22 cellular contexts compared by ENCODE assay signal in the genomic region with DNA sequence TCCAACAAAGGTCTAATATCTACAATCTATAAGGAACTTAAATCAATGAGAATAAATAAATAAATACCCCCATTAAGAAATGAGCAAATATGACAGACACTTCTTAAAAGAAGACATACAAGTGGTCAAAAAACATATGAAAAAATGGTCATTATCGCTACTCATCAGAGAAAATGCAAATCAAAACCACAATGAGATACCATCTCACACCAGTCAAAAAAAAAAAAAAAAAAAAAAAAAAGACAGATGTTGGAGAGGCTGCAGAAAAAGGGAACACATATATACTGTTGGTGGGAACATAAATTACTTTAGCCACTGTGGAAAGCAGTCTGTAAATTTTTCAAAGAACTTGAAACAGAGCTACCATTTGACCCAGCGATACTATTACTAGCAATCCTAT. TPM values are rescaled to one million over a fixed set of nuclear protein-coding genes. Genes with fewer than 3 reads are reported as not detected.
A peak's percentile ranks its signal among the peaks of the same experiment; 100 is the strongest.
DNase-seq lines count a peak whose midpoint lies in the region; ATAC-seq and TF ChIP-seq lines count a peak whose summit lies in the region.
"Had no signal": no experiment of that assay in that cellular context is flagged by ENCODE, and none has a peak within 500 bp of the region (broad histone marks: within the 10 kb centered on the region; RNA-seq: fewer than 3 reads in every experiment).

No MANE protein-coding gene starts in this region.

- H3K4me3 ChIP-seq in ascending aorta, result no peak overlapping the region
- H3K4me3 ChIP-seq: GM23248 had no signal

- DNase-seq in OCI-M1 (lab: John Stamatoyannopoulos, UW) (peak; percentile 10), ecto neural progenitor cell (ENCODE audit: low spot score) (no peak), ascending aorta (ENCODE audit: low spot score in 2 of 2) (no peak)
- no peak for DNase-seq in stimulated activated CD4-positive, alpha-beta T cell treated with anti-CD3 and anti-CD28 coated beads, Interleukin-2, amount 100 ng/mL, for 48 hours
- DNase-seq in stimulated activated naive B cell treated with anti-CD40 and anti-IgM and Interleukin-4, amounts not matched to agents 10 μg/mL and 1 μg/mL and 100 μg/mL, for 72 hours, result no peak
- DNase-seq: C1 segment of cervical spinal cord; Calu3; CD4-positive, alpha-beta memory T cell; COR-L47; DMS53; DMS79 treated with DMSO at 0.1 percent for 48 hours; GF-D8; GM23248; H7; HCEC 1CT had no signal

- intact Hi-C loops in ascending aorta (cut with DNase I), result no loop called here

- ATAC-seq in GM18867 (IDR thresholded peaks at IDR 0.05; ENCODE audit: unreplicated experiment) (peak; percentile 42), HG02678 (IDR thresholded peaks at IDR 0.05; ENCODE audit: unreplicated experiment) (peak; percentile 31)
- ATAC-seq in stimulated activated naive B cell treated with anti-CD40 and anti-IgM and Interleukin-4, amounts not matched to agents 10 μg/mL and 1 μg/mL and 100 μg/mL, for 72 hours (replicated peaks), result no peak

- TF ChIP-seq CTCF in ascending aorta (IDR thresholded peaks at IDR 0.05), result no peak

- H3K4me3 Mint-ChIP-seq in stimulated activated naive B cell treated with anti-CD40 and anti-IgM and Interleukin-4, amounts not matched to agents 10 μg/mL and 1 μg/mL and 100 μg/mL, for 72 hours, result no peak overlapping the region
- H3K4me3 Mint-ChIP-seq: CD4-positive, alpha-beta memory T cell had no signal

- H3K9me3 ChIP-seq in ascending aorta, result no peaks in the 10 kb centered on the region

- no peak overlapping the region for H3K27ac Mint-ChIP-seq in stimulated activated naive B cell treated with anti-CD40 and anti-IgM and Interleukin-4, amounts not matched to agents 10 μg/mL and 1 μg/mL and 100 μg/mL, for 72 hours
- H3K27ac Mint-ChIP-seq: CD4-positive, alpha-beta memory T cell had no signal

- no peaks in the 10 kb centered on the region for H3K27me3 Mint-ChIP-seq in stimulated activated naive B cell treated with anti-CD40 and anti-IgM and Interleukin-4, amounts not matched to agents 10 μg/mL and 1 μg/mL and 100 μg/mL, for 72 hours

- no peak overlapping the region for H3K27ac ChIP-seq in ascending aorta
- H3K27ac ChIP-seq: GM23248 had no signal

- H3K36me3 ChIP-seq in ascending aorta, result no peaks in the 10 kb centered on the region

- H3K27me3 ChIP-seq in ascending aorta, result no peaks in the 10 kb centered on the region

- H3K9me3 Mint-ChIP-seq in stimulated activated naive B cell treated with anti-CD40 and anti-IgM and Interleukin-4, amounts not matched to agents 10 μg/mL and 1 μg/mL and 100 μg/mL, for 72 hours, result peaks cover 0 to 5% of the 10 kb centered on the region in 2 donors

- no peaks in the 10 kb centered on the region for H3K36me3 Mint-ChIP-seq in stimulated activated naive B cell treated with anti-CD40 and anti-IgM and Interleukin-4, amounts not matched to agents 10 μg/mL and 1 μg/mL and 100 μg/mL, for 72 hours
- H3K36me3 Mint-ChIP-seq: CD4-positive, alpha-beta memory T cell had no signal

- no peaks in the 10 kb centered on the region for H3K4me1 Mint-ChIP-seq in stimulated activated naive B cell treated with anti-CD40 and anti-IgM and Interleukin-4, amounts not matched to agents 10 μg/mL and 1 μg/mL and 100 μg/mL, for 72 hours

- no peaks in the 10 kb centered on the region for H3K4me1 ChIP-seq in ascending aorta

RNA-seq across cellular contexts. Expression of a gene that starts 31.6 kb away (rescaled TPM):
- total RNA-seq in ascending aorta, result not detected
- total RNA-seq: A172; A673; Calu3; CD4-positive, alpha-beta memory T cell; Daoy; G401; GM23248; H1; H7 had no signal

RNA-seq across cellular contexts. Expression of a gene that starts 49.8 kb away (rescaled TPM):
- total RNA-seq in ascending aorta, result not detected
- total RNA-seq: A172; A673; Calu3; CD4-positive, alpha-beta memory T cell; Daoy; G401; GM23248; H1; H7 had no signal

Comparison
In these comparisons a context has a peak if more than half of its experiments do, and no peak if none do; other contexts are left out.
1. ATAC-seq: peak in GM18867 (single experiment) and HG02678 (single experiment); none in stimulated activated naive B cell treated with anti-CD40 and anti-IgM and Interleukin-4, amounts not matched to agents 10 μg/mL and 1 μg/mL and 100 μg/mL, for 72 hours (0 of 2).